Comparison of ENCODE assay signal across 10 cellular contexts in the genomic region with DNA sequence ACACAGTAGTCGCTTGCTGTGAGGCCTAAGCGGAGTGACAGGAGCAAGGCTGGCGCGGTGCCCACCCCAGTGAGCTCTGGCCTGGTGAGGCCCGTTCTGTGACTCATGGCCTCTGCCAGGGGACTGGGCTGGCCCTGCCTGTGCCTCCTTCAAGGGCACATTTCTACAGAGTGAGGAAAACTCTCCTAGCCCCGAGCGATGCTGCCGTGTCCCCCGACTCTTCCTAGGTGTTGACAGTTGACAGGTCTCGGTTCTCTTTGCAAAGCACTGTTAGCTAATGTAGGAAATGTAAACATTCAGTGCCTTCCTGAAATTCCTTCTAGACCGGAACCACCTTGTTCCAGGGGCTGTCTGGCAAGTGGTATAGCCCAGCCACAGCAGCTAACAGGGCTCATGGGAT. TPM values are rescaled to one million over a fixed set of nuclear protein-coding genes. Genes with fewer than 3 reads are reported as not detected.
DNase-seq lines count a peak whose midpoint lies in the region; ATAC-seq, FAIRE-seq and TF ChIP-seq lines count a peak whose summit lies in the region.
"Had no signal": no experiment of that assay in that cellular context is flagged by ENCODE, and none has a peak within 500 bp of the region (broad histone marks: within the 10 kb centered on the region; RNA-seq: fewer than 3 reads in every experiment).

No MANE protein-coding gene starts in this region.

- H3K4me3 ChIP-seq in bronchial epithelial cell (ENCODE audit: low read depth, low read length), result no peak overlapping the region
- H3K4me3 ChIP-seq: GM12878 had no signal

- no peaks in the 10 kb centered on the region for H3K27me3 ChIP-seq in bronchial epithelial cell (ENCODE audit: control insufficient read depth, insufficient read depth, low read length)

- TF ChIP-seq CTCF in bronchial epithelial cell (IDR thresholded peaks at IDR 0.05; ENCODE audit: insufficient read depth, low read length, severe bottlenecking), result no peak

- peak; percentile 38 to 42 for DNase-seq in Kasumi-1 (lab: John Stamatoyannopoulos, UW)
- peak; percentile 77 for DNase-seq in bronchial epithelial cell (ENCODE audit: low read depth)
- peak; percentile 13 for DNase-seq in kidney glomerular epithelial cell (lab: John Stamatoyannopoulos, UW)
- peak in 26 of 49 donors; percentile 26 to 96 (median 54) for DNase-seq in substantia nigra (lab: John Stamatoyannopoulos, UW)
- no peak for DNase-seq in NCI-H2081 treated with DMSO at 0.1 percent for 48 hours (lab: John Stamatoyannopoulos, UW)
- no peak for DNase-seq in amniotic stem cell (lab: John Stamatoyannopoulos, UW)
- DNase-seq: activated naive CD8-positive, alpha-beta T cell treated with anti-CD3 and anti-CD28 coated beads, Interleukin-2, amount 10 ng/mL, durations not matched to agents 7 days and 5 days; NCI-H1048 had no signal

- H3K36me3 ChIP-seq in bronchial epithelial cell (ENCODE audit: control insufficient read depth, insufficient read depth, low read length), result no peaks in the 10 kb centered on the region

- FAIRE-seq in bronchial epithelial cell (lab: Jason Lieb, UNC), result no peak
- FAIRE-seq: GM12878 had no signal

- no peak for ATAC-seq in HG03196 (IDR thresholded peaks at IDR 0.05; ENCODE audit: unreplicated experiment)
- ATAC-seq: GM12878 had no signal

- peak overlapping the region; percentile 14 for H3K27ac ChIP-seq in substantia nigra (ENCODE audit: low read depth, low read length, poor library complexity, severe bottlenecking)

RNA-seq across cellular contexts. Expression of a gene that starts 43.9 kb away (rescaled TPM):
- total RNA-seq in bronchial epithelial cell, result 132 and 138 TPM in 2 replicates

RNA-seq across cellular contexts. Expression of a gene that starts 52.4 kb away (rescaled TPM):
- 0.26 and 0.64 TPM in 2 replicates for total RNA-seq in bronchial epithelial cell
- total RNA-seq: activated naive CD8-positive, alpha-beta T cell treated with anti-CD3 and anti-CD28 coated beads, Interleukin-2, amount 10 ng/mL, durations not matched to agents 7 days and 5 days; GM12878 had no signal

Comparison
In these comparisons a context has a peak if more than half of its experiments do, and no peak if none do; other contexts are left out.
1. DNase-seq: peak in Kasumi-1 (2 of 2), bronchial epithelial cell (single experiment), kidney glomerular epithelial cell (single experiment) and substantia nigra (26 of 49); none in NCI-H2081 treated with DMSO at 0.1 percent for 48 hours (single experiment) and amniotic stem cell (single experiment).